Comparison of ENCODE assay signal across 8 cellular contexts in genomic region chr14:22980672-22981089, GRCh38. TPM values are rescaled to one million over a fixed set of nuclear protein-coding genes. Genes with fewer than 3 reads are reported as not detected.
DNase-seq lines count a peak whose midpoint lies in the region; ATAC-seq and TF ChIP-seq lines count a peak whose summit lies in the region.

No MANE protein-coding gene starts in this region.

- H3K9me2 ChIP-seq in GM23248 (ENCODE audit: insufficient read depth), result no peaks in the 10 kb centered on the region

- H3K4me3 Mint-ChIP-seq in T-helper 17 cell, result peak overlapping the region; percentile 75

- TF ChIP-seq CTCF in mucosa of descending colon (IDR thresholded peaks at IDR 0.05), result no peak
- no peak for TF ChIP-seq CTCF in uterus (IDR thresholded peaks at IDR 0.05)

- H3K27ac ChIP-seq in GM23248, result peak overlapping the region; percentile 21
- no peak overlapping the region for H3K27ac ChIP-seq in effector memory CD4-positive, alpha-beta T cell (ENCODE audit: insufficient read depth, low read length, poor library complexity, severe bottlenecking)
- peak overlapping the region; percentile 88 to 96 for H3K27ac ChIP-seq in uterus

- H3K36me3 ChIP-seq in GM23248 (ENCODE audit: low read depth) (0 out of 2 replicates have a peak, but pooled peaks cover 5% of the 10 kb centered on the region), mucosa of descending colon (ENCODE audit: low read depth) (no peaks in the 10 kb centered on the region), uterus (no peaks in the 10 kb centered on the region)
- H3K36me3 ChIP-seq in effector memory CD4-positive, alpha-beta T cell (ENCODE audit: control insufficient read depth, insufficient read depth, low read length), result no peaks in the 10 kb centered on the region

- ATAC-seq in T-helper 17 cell, result peak; percentile 27
- peak; percentile 31 for ATAC-seq in mucosa of descending colon
- no peak for ATAC-seq in GM21717 (IDR thresholded peaks at IDR 0.05; ENCODE audit: unreplicated experiment)
- ATAC-seq in GM18520 (IDR thresholded peaks at IDR 0.05; ENCODE audit: unreplicated experiment), result no peak

- no peaks in the 10 kb centered on the region for H4K20me1 ChIP-seq in GM23248 (ENCODE audit: insufficient read depth)

- peak overlapping the region; percentile 83 for H3K9ac ChIP-seq in GM23248

- no peaks in the 10 kb centered on the region for H3K27me3 Mint-ChIP-seq in T-helper 17 cell

- H3K27ac Mint-ChIP-seq in T-helper 17 cell, result no peak overlapping the region

- peaks cover 58% of the 10 kb centered on the region for H3K79me2 ChIP-seq in GM23248 (ENCODE audit: insufficient read depth)

- H3K4me1 ChIP-seq in GM23248 (ENCODE audit: insufficient read depth), result peaks cover 40% of the 10 kb centered on the region
- H3K4me1 ChIP-seq in effector memory CD4-positive, alpha-beta T cell (ENCODE audit: control insufficient read depth, insufficient read depth, low read length, poor library complexity, severe bottlenecking), result peaks cover 22% of the 10 kb centered on the region
- peaks cover 39% of the 10 kb centered on the region for H3K4me1 ChIP-seq in mucosa of descending colon (ENCODE audit: low read depth)
- peaks cover 6% of the 10 kb centered on the region in 2 donors for H3K4me1 ChIP-seq in uterus

- intact Hi-C loops in mucosa of descending colon (cut with DNase I, micrococcal nuclease), result no loop called here
- intact Hi-C loops in uterus (cut with DNase I; ENCODE audit: low total_unique reads), result no loop called here

- peaks cover 12% of the 10 kb centered on the region for H3K4me1 Mint-ChIP-seq in T-helper 17 cell

- H3K4me3 ChIP-seq in GM23248 (peak overlapping the region; percentile 75), mucosa of descending colon (no peak overlapping the region), uterus (peak overlapping the region; percentile 65 to 85)
- peak overlapping the region; percentile 72 for H3K4me3 ChIP-seq in effector memory CD4-positive, alpha-beta T cell (ENCODE audit: insufficient read depth, low read depth, low read length, poor library complexity, severe bottlenecking)

- H3K27me3 ChIP-seq in GM23248 (replicated peaks; ENCODE audit: insufficient read depth), result no peaks in the 10 kb centered on the region
- no peaks in the 10 kb centered on the region for H3K27me3 ChIP-seq in effector memory CD4-positive, alpha-beta T cell (replicated peaks; ENCODE audit: control insufficient read depth, insufficient read depth, low read length, poor library complexity, severe bottlenecking)
- H3K27me3 ChIP-seq in uterus, result no peaks in the 10 kb centered on the region

- H3K36me3 Mint-ChIP-seq in T-helper 17 cell (ENCODE audit: low read depth), result peaks cover 5% of the 10 kb centered on the region

- H3F3A ChIP-seq in GM23248 (ENCODE audit: insufficient read depth), result peaks cover 31% of the 10 kb centered on the region

- DNase-seq in GM23248, result peak; percentile 63
- peak in 2 of 3 donors; percentile 23 to 33 for DNase-seq in T-helper 17 cell
- peak in 1 of 3 donors; percentile 19 for DNase-seq in effector memory CD4-positive, alpha-beta T cell
- peak in 2 of 3 donors; percentile 43 to 76 for DNase-seq in mucosa of descending colon
- peak; percentile 57 to 61 for DNase-seq in uterus
- DNase-seq in NCI-H2029 treated with DMSO at 0.1 percent for 48 hours (lab: John Stamatoyannopoulos, UW), result no peak

- WGBS in GM23248 (ENCODE audit: low coverage in 1 of 2, low lambda C conversion rate in 2 of 2, missing lambda C conversion rate in 2 of 2), 2 experiments, result 2 to 3% methylated on average over 24 to 26 of the region's 41 CpGs

- no peaks in the 10 kb centered on the region for H3K9me3 ChIP-seq in GM23248 (ENCODE audit: low read depth)
- no peaks in the 10 kb centered on the region for H3K9me3 ChIP-seq in T-helper 17 cell (ENCODE audit: control insufficient read depth, low read length, poor library complexity, severe bottlenecking)
- H3K9me3 ChIP-seq in effector memory CD4-positive, alpha-beta T cell (ENCODE audit: control insufficient read depth, low read length), result no peaks in the 10 kb centered on the region
- no peaks in the 10 kb centered on the region for H3K9me3 ChIP-seq in mucosa of descending colon
- no peaks in the 10 kb centered on the region for H3K9me3 ChIP-seq in uterus

- no peak for TF ChIP-seq POLR2A in uterus (IDR thresholded peaks at IDR 0.05)

- in situ Hi-C loops in GM23248 (cut with MboI), result no loop called here

- H3K4me2 ChIP-seq in GM23248 (ENCODE audit: unreplicated experiment), result peak overlapping the region; percentile 74

- peak overlapping the region; percentile 80 for H2AFZ ChIP-seq in GM23248

RNA-seq across cellular contexts. Expression of gene AJUBA, which starts 1.7 kb away (rescaled TPM):
- 62.7 and 70.7 TPM in 2 replicates for total RNA-seq in GM23248 (2014; rRNA removed; shearing (Covaris generic))
- 17.8 and 19.3 TPM in 2 replicates for polyA plus RNA-seq in GM23248 (2016; fragmentation: Nextera tagmentation; extraction: Ambion mirVana)
- total RNA-seq in T-helper 17 cell, result 1 to 10 TPM; 1.3 to 1.5 TPM
- total RNA-seq in mucosa of descending colon, result 1 to 10 TPM; 1.5 to 4.7 (median 2.3) TPM
- 10 to 100 TPM in 3 of 4 donors, 1 to 10 TPM in 1; 6.8 to 51.7 (median 27.1) TPM for total RNA-seq in uterus

RNA-seq across cellular contexts. Expression of gene HAUS4, which starts 23.8 kb away (rescaled TPM):
- total RNA-seq in GM23248 (2014; rRNA removed; shearing (Covaris generic)), result 29.0 and 35.0 TPM in 2 replicates
- polyA plus RNA-seq in GM23248 (2016; fragmentation: Nextera tagmentation; extraction: Ambion mirVana), result 14.1 and 14.5 TPM in 2 replicates
- 10 to 100 TPM; 19.5 to 25.9 TPM for total RNA-seq in T-helper 17 cell
- total RNA-seq in mucosa of descending colon, result 10 to 100 TPM; 34.0 to 42.8 (median 41.4) TPM
- 10 to 100 TPM; 30.0 to 65.3 (median 34.7) TPM for total RNA-seq in uterus

RNA-seq across cellular contexts. Expression of gene C14orf93, which starts 29.3 kb away (rescaled TPM):
- 7.1 and 11.4 TPM in 2 replicates for total RNA-seq in GM23248 (2014; rRNA removed; shearing (Covaris generic))
- 2.2 and 3.4 TPM in 2 replicates for polyA plus RNA-seq in GM23248 (2016; fragmentation: Nextera tagmentation; extraction: Ambion mirVana)
- total RNA-seq in T-helper 17 cell, result 1 to 10 TPM; 9.0 to 9.1 TPM
- total RNA-seq in mucosa of descending colon, result 10 to 100 TPM; 11.0 to 16.3 (median 11.8) TPM
- total RNA-seq in uterus, result 10 to 100 TPM in 2 of 4 donors, 1 to 10 TPM in 2; 7.2 to 18.6 (median 10.4) TPM

RNA-seq across cellular contexts. Expression of gene PRMT5, which starts 51.5 kb away (rescaled TPM):
- 42.2 and 61.0 TPM in 2 replicates for total RNA-seq in GM23248 (2014; rRNA removed; shearing (Covaris generic))
- 80.1 and 84.1 TPM in 2 replicates for polyA plus RNA-seq in GM23248 (2016; fragmentation: Nextera tagmentation; extraction: Ambion mirVana)
- total RNA-seq in T-helper 17 cell (10 to 100 TPM; 22.8 to 33.9 TPM), mucosa of descending colon (10 to 100 TPM; 47.7 to 55.1 (median 50.2) TPM), uterus (100 to 1,000 TPM in 1 of 4 donors, 10 to 100 TPM in 3; 57.9 to 126 (median 75.6) TPM)

RNA-seq across cellular contexts. Expression of gene PSMB5, which starts 54.0 kb away (rescaled TPM):
- total RNA-seq in GM23248 (2014; rRNA removed; shearing (Covaris generic)), result 217 and 263 TPM in 2 replicates
- 274 and 277 TPM in 2 replicates for polyA plus RNA-seq in GM23248 (2016; fragmentation: Nextera tagmentation; extraction: Ambion mirVana)
- total RNA-seq in T-helper 17 cell (10 to 100 TPM; 17.6 to 19.9 TPM), mucosa of descending colon (10 to 100 TPM; 54.4 to 94.3 (median 92.5) TPM), uterus (100 to 1,000 TPM in 2 of 4 donors, 10 to 100 TPM in 2; 18.4 to 121 (median 92.0) TPM)

Comparison
In these comparisons a context has a peak if more than half of its experiments do, and no peak if none do; other contexts are left out.
1. ATAC-seq: peak in T-helper 17 cell (single experiment) and mucosa of descending colon (single experiment); none in GM21717 (single experiment) and GM18520 (single experiment).